In the genomic region with DNA sequence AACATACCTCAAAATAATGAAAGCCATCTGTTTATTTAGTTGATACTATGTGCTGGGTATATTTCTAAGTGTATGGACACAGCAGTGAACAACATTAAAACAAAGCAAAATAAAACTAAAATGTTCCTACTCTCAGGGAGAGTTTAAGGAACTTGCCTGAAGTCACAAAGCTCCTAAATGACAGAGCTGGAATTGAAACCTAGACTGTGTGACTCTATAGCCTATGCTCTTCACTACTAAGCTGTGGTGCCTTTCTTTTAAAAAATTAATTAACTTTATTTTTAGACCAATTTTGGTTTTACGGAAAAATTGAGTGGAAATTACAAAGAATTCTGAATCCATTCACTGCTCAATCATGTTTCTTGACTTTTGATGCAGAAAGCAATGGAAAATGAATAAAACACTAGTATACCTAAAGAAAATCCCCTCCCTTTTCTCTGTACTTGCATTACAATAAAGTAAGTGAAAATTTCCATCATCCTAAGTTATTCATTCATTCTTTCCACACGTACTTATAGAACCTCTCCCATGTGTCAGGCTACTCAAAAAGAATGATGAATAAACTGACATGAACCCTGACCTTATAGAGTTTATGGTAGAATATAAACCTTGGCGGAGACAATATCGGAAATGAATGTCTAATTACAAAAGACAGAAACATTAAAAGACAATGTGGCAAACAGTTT, we compare ENCODE assay signal across 15 cellular contexts.
DNase-seq lines count a peak whose midpoint lies in the region; ATAC-seq and TF ChIP-seq lines count a peak whose summit lies in the region.
"Had no signal": no experiment of that assay in that cellular context is flagged by ENCODE, and none has a peak within 500 bp of the region (broad histone marks: within the 10 kb centered on the region; RNA-seq: fewer than 3 reads in every experiment).

No MANE protein-coding gene starts in this region.

- H3K36me3 Mint-ChIP-seq in activated T-cell treated with anti-CD3 and anti-CD28 coated beads, Interleukin-2, amount 50 U/mL, for 24 hours (ENCODE audit: low read depth): no peaks in the 10 kb centered on the region
- H3K36me3 Mint-ChIP-seq in activated T-helper 1 cell treated with anti-CD3 and anti-CD28 coated beads, Interleukin-12 subunit alpha, Interleukin-12 subunit beta, Interleukin-2, Interleukin-4 antibody, amounts not matched to agents 30 ng/mL and 10 ng/mL and 1 ng/mL, durations not matched to agents 14 hours and 24 hours and 36 hours (ENCODE audit: low read depth): no peaks in the 10 kb centered on the region
- no peaks in the 10 kb centered on the region for H3K36me3 Mint-ChIP-seq in activated T-helper 2 cell treated with anti-CD3 and anti-CD28 coated beads, Interferon-gamma antibody, Interleukin-2, Interleukin-4, amounts not matched to agents 10 μg/mL and 5 μg/mL and 100 μg/mL, durations not matched to agents 14 hours and 24 hours and 36 hours (ENCODE audit: low read depth)
- H3K36me3 Mint-ChIP-seq in stimulated activated naive B cell treated with anti-CD40 and anti-IgM and Interleukin-4, amounts not matched to agents 10 μg/mL and 1 μg/mL and 100 μg/mL, for 72 hours: no peaks in the 10 kb centered on the region
- H3K36me3 Mint-ChIP-seq in stimulated activated memory B cell treated with anti-CD40 and anti-IgM and Interleukin-4, amounts not matched to agents 10 μg/mL and 1 μg/mL and 100 μg/mL, for 72 hours: no peaks in the 10 kb centered on the region
- H3K36me3 Mint-ChIP-seq: CD4-positive, alpha-beta memory T cell had no signal

- CTCF ChIA-PET in RWPE1 (lab: Yijun Ruan, JAX): no interaction called here

- no peaks in the 10 kb centered on the region for H3K27me3 Mint-ChIP-seq in activated T-cell treated with anti-CD3 and anti-CD28 coated beads, Interleukin-2, amount 50 U/mL, for 24 hours
- no peaks in the 10 kb centered on the region for H3K27me3 Mint-ChIP-seq in activated T-helper 1 cell treated with anti-CD3 and anti-CD28 coated beads, Interleukin-12 subunit alpha, Interleukin-12 subunit beta, Interleukin-2, Interleukin-4 antibody, amounts not matched to agents 30 ng/mL and 10 ng/mL and 1 ng/mL, durations not matched to agents 14 hours and 24 hours and 36 hours (ENCODE audit: insufficient read depth)
- H3K27me3 Mint-ChIP-seq in activated T-helper 2 cell treated with anti-CD3 and anti-CD28 coated beads, Interferon-gamma antibody, Interleukin-2, Interleukin-4, amounts not matched to agents 10 μg/mL and 5 μg/mL and 100 μg/mL, durations not matched to agents 14 hours and 24 hours and 36 hours (ENCODE audit: low read depth): no peaks in the 10 kb centered on the region
- H3K27me3 Mint-ChIP-seq in stimulated activated naive B cell treated with anti-CD40 and anti-IgM and Interleukin-4, amounts not matched to agents 10 μg/mL and 1 μg/mL and 100 μg/mL, for 72 hours: no peaks in the 10 kb centered on the region
- no peaks in the 10 kb centered on the region for H3K27me3 Mint-ChIP-seq in stimulated activated memory B cell treated with anti-CD40 and anti-IgM and Interleukin-4, amounts not matched to agents 10 μg/mL and 1 μg/mL and 100 μg/mL, for 72 hours
- H3K27me3 Mint-ChIP-seq: CD4-positive, alpha-beta memory T cell had no signal

- intact Hi-C loops in activated T-helper 1 cell treated with anti-CD3 and anti-CD28 coated beads, Interleukin-12 subunit alpha, Interleukin-12 subunit beta, Interleukin-2, Interleukin-4 antibody, amounts not matched to agents 30 ng/mL and 10 ng/mL and 1 ng/mL, durations not matched to agents 14 hours and 24 hours and 36 hours (cut with micrococcal nuclease): no loop called here
- intact Hi-C loops in activated T-helper 2 cell treated with anti-CD3 and anti-CD28 coated beads, Interferon-gamma antibody, Interleukin-2, Interleukin-4, amounts not matched to agents 10 μg/mL and 5 μg/mL and 100 μg/mL, durations not matched to agents 14 hours and 24 hours and 36 hours (cut with micrococcal nuclease): no loop called here

- H3K4me1 Mint-ChIP-seq in activated T-cell treated with anti-CD3 and anti-CD28 coated beads, Interleukin-2, amount 50 U/mL, for 24 hours (ENCODE audit: low read depth): peaks cover 19% of the 10 kb centered on the region
- H3K4me1 Mint-ChIP-seq in activated T-helper 1 cell treated with anti-CD3 and anti-CD28 coated beads, Interleukin-12 subunit alpha, Interleukin-12 subunit beta, Interleukin-2, Interleukin-4 antibody, amounts not matched to agents 30 ng/mL and 10 ng/mL and 1 ng/mL, durations not matched to agents 14 hours and 24 hours and 36 hours (ENCODE audit: low read depth): no peaks in the 10 kb centered on the region
- H3K4me1 Mint-ChIP-seq in activated T-helper 2 cell treated with anti-CD3 and anti-CD28 coated beads, Interferon-gamma antibody, Interleukin-2, Interleukin-4, amounts not matched to agents 10 μg/mL and 5 μg/mL and 100 μg/mL, durations not matched to agents 14 hours and 24 hours and 36 hours (ENCODE audit: low read depth): peaks cover 3% of the 10 kb centered on the region
- H3K4me1 Mint-ChIP-seq in stimulated activated naive B cell treated with anti-CD40 and anti-IgM and Interleukin-4, amounts not matched to agents 10 μg/mL and 1 μg/mL and 100 μg/mL, for 72 hours: peaks cover 0 to 5% of the 10 kb centered on the region in 2 donors
- no peaks in the 10 kb centered on the region for H3K4me1 Mint-ChIP-seq in stimulated activated memory B cell treated with anti-CD40 and anti-IgM and Interleukin-4, amounts not matched to agents 10 μg/mL and 1 μg/mL and 100 μg/mL, for 72 hours

- DNase-seq in activated T-cell treated with anti-CD3 and anti-CD28 coated beads, Interleukin-2, amount 50 U/mL, for 24 hours: no peak
- DNase-seq in activated T-cell treated with anti-CD3 and anti-CD28 coated beads for 4 hours (no peak), RWPE1 (ENCODE audit: low spot score) (no peak)
- DNase-seq in activated T-helper 1 cell treated with anti-CD3 and anti-CD28 coated beads, Interleukin-12 subunit alpha, Interleukin-12 subunit beta, Interleukin-2, Interleukin-4 antibody, amounts not matched to agents 30 ng/mL and 10 ng/mL and 1 ng/mL, durations not matched to agents 14 hours and 24 hours and 36 hours (ENCODE audit: low spot score): no peak
- no peak for DNase-seq in activated T-helper 2 cell treated with anti-CD3 and anti-CD28 coated beads, Interferon-gamma antibody, Interleukin-2, Interleukin-4, amounts not matched to agents 10 μg/mL and 5 μg/mL and 100 μg/mL, durations not matched to agents 14 hours and 24 hours and 36 hours (ENCODE audit: low spot score)
- no peak for DNase-seq in stimulated activated naive B cell treated with anti-CD40 and anti-IgM and Interleukin-4, amounts not matched to agents 10 μg/mL and 1 μg/mL and 100 μg/mL, for 72 hours
- DNase-seq: BE2C; CD4-positive, alpha-beta memory T cell; DMS79; GM23248 had no signal

- peak overlapping the region; percentile 80 for H3K27ac Mint-ChIP-seq in activated T-cell treated with anti-CD3 and anti-CD28 coated beads, Interleukin-2, amount 50 U/mL, for 24 hours
- H3K27ac Mint-ChIP-seq in activated T-helper 1 cell treated with anti-CD3 and anti-CD28 coated beads, Interleukin-12 subunit alpha, Interleukin-12 subunit beta, Interleukin-2, Interleukin-4 antibody, amounts not matched to agents 30 ng/mL and 10 ng/mL and 1 ng/mL, durations not matched to agents 14 hours and 24 hours and 36 hours: peak overlapping the region; percentile 0
- H3K27ac Mint-ChIP-seq in activated T-helper 2 cell treated with anti-CD3 and anti-CD28 coated beads, Interferon-gamma antibody, Interleukin-2, Interleukin-4, amounts not matched to agents 10 μg/mL and 5 μg/mL and 100 μg/mL, durations not matched to agents 14 hours and 24 hours and 36 hours: peak overlapping the region; percentile 16
- no peak overlapping the region for H3K27ac Mint-ChIP-seq in stimulated activated naive B cell treated with anti-CD40 and anti-IgM and Interleukin-4, amounts not matched to agents 10 μg/mL and 1 μg/mL and 100 μg/mL, for 72 hours
- no peak overlapping the region for H3K27ac Mint-ChIP-seq in stimulated activated memory B cell treated with anti-CD40 and anti-IgM and Interleukin-4, amounts not matched to agents 10 μg/mL and 1 μg/mL and 100 μg/mL, for 72 hours
- H3K27ac Mint-ChIP-seq: CD4-positive, alpha-beta memory T cell had no signal

- POLR2A ChIA-PET in RWPE1 (lab: Yijun Ruan, JAX; ENCODE audit: low non-redundant PET): no interaction called here

- peak; percentile 53 to 64 for ATAC-seq in stimulated activated naive B cell treated with anti-CD40 and anti-IgM and Interleukin-4, amounts not matched to agents 10 μg/mL and 1 μg/mL and 100 μg/mL, for 72 hours (replicated peaks)
- no peak for ATAC-seq in stimulated activated memory B cell treated with anti-CD40 and anti-IgM and Interleukin-4, amounts not matched to agents 10 μg/mL and 1 μg/mL and 100 μg/mL, for 72 hours
- ATAC-seq: A549, GM12878, HCT116 had no signal

- H3K27ac ChIP-seq in RWPE1: no peak overlapping the region
- H3K27ac ChIP-seq: A549, C4-2B, GM23248 had no signal

- H3K4me3 Mint-ChIP-seq in activated T-cell treated with anti-CD3 and anti-CD28 coated beads, Interleukin-2, amount 50 U/mL, for 24 hours: no peak overlapping the region
- no peak overlapping the region for H3K4me3 Mint-ChIP-seq in activated T-helper 1 cell treated with anti-CD3 and anti-CD28 coated beads, Interleukin-12 subunit alpha, Interleukin-12 subunit beta, Interleukin-2, Interleukin-4 antibody, amounts not matched to agents 30 ng/mL and 10 ng/mL and 1 ng/mL, durations not matched to agents 14 hours and 24 hours and 36 hours
- no peak overlapping the region for H3K4me3 Mint-ChIP-seq in activated T-helper 2 cell treated with anti-CD3 and anti-CD28 coated beads, Interferon-gamma antibody, Interleukin-2, Interleukin-4, amounts not matched to agents 10 μg/mL and 5 μg/mL and 100 μg/mL, durations not matched to agents 14 hours and 24 hours and 36 hours (ENCODE audit: low read depth)
- H3K4me3 Mint-ChIP-seq in stimulated activated naive B cell treated with anti-CD40 and anti-IgM and Interleukin-4, amounts not matched to agents 10 μg/mL and 1 μg/mL and 100 μg/mL, for 72 hours: no peak overlapping the region
- H3K4me3 Mint-ChIP-seq in stimulated activated memory B cell treated with anti-CD40 and anti-IgM and Interleukin-4, amounts not matched to agents 10 μg/mL and 1 μg/mL and 100 μg/mL, for 72 hours: no peak overlapping the region
- H3K4me3 Mint-ChIP-seq: CD4-positive, alpha-beta memory T cell had no signal

- peaks cover 14% of the 10 kb centered on the region for H3K9me3 Mint-ChIP-seq in activated T-cell treated with anti-CD3 and anti-CD28 coated beads, Interleukin-2, amount 50 U/mL, for 24 hours
- peaks cover 24% of the 10 kb centered on the region for H3K9me3 Mint-ChIP-seq in activated T-helper 1 cell treated with anti-CD3 and anti-CD28 coated beads, Interleukin-12 subunit alpha, Interleukin-12 subunit beta, Interleukin-2, Interleukin-4 antibody, amounts not matched to agents 30 ng/mL and 10 ng/mL and 1 ng/mL, durations not matched to agents 14 hours and 24 hours and 36 hours
- peaks cover 14% of the 10 kb centered on the region for H3K9me3 Mint-ChIP-seq in activated T-helper 2 cell treated with anti-CD3 and anti-CD28 coated beads, Interferon-gamma antibody, Interleukin-2, Interleukin-4, amounts not matched to agents 10 μg/mL and 5 μg/mL and 100 μg/mL, durations not matched to agents 14 hours and 24 hours and 36 hours
- H3K9me3 Mint-ChIP-seq in stimulated activated naive B cell treated with anti-CD40 and anti-IgM and Interleukin-4, amounts not matched to agents 10 μg/mL and 1 μg/mL and 100 μg/mL, for 72 hours: peaks cover 2 to 3% of the 10 kb centered on the region in 2 donors
- peaks cover 10% of the 10 kb centered on the region for H3K9me3 Mint-ChIP-seq in stimulated activated memory B cell treated with anti-CD40 and anti-IgM and Interleukin-4, amounts not matched to agents 10 μg/mL and 1 μg/mL and 100 μg/mL, for 72 hours

- TF ChIP-seq CTCF in RWPE1 (conservative IDR thresholded peaks at IDR 0.05; ENCODE audit: low read depth): no peak

Comparison
In these comparisons a context has a peak if more than half of its experiments do, and no peak if none do; other contexts are left out.
1. H3K27ac Mint-ChIP-seq: peak in activated T-cell treated with anti-CD3 and anti-CD28 coated beads, Interleukin-2, amount 50 U/mL, for 24 hours (single experiment), activated T-helper 1 cell treated with anti-CD3 and anti-CD28 coated beads, Interleukin-12 subunit alpha, Interleukin-12 subunit beta, Interleukin-2, Interleukin-4 antibody, amounts not matched to agents 30 ng/mL and 10 ng/mL and 1 ng/mL, durations not matched to agents 14 hours and 24 hours and 36 hours (single experiment) and activated T-helper 2 cell treated with anti-CD3 and anti-CD28 coated beads, Interferon-gamma antibody, Interleukin-2, Interleukin-4, amounts not matched to agents 10 μg/mL and 5 μg/mL and 100 μg/mL, durations not matched to agents 14 hours and 24 hours and 36 hours (single experiment); none in stimulated activated naive B cell treated with anti-CD40 and anti-IgM and Interleukin-4, amounts not matched to agents 10 μg/mL and 1 μg/mL and 100 μg/mL, for 72 hours (single experiment) and stimulated activated memory B cell treated with anti-CD40 and anti-IgM and Interleukin-4, amounts not matched to agents 10 μg/mL and 1 μg/mL and 100 μg/mL, for 72 hours (single experiment).